Comparison of ENCODE assay signal across 9 cellular contexts in the genomic region with DNA sequence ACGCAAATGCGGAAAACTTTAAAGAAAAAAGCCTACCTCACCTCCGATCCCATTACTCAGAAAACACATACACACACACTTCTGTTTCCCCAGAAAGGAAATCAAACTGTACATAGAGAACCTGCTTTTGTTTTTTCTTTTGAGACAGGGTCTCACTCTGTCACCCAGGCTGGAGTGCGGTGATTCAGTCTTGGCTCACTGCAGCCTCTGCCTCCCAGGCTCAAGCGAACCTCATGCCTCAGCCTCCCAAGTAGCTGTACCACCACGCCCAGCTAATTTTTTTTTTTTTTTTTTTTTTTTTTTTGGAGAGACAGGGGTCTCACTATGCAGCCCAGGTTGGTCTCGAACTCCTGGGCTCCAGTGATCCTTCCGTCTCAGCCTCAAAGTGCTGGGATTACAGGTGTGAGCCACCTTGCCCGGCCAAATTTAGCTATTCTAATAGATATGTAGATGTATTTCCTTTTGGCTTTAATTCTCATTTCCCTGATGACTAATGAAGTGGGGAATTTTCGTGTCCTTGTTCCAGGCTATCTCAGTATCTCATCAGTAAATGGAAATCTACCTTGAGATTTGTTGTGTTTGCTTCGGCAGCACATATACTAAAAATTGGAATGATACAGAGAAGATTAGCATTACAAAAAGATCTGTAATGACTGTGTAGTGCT. TPM values are rescaled to one million over a fixed set of nuclear protein-coding genes. Genes with fewer than 3 reads are reported as not detected.
DNase-seq lines count a peak whose midpoint lies in the region; ATAC-seq, FAIRE-seq and TF ChIP-seq lines count a peak whose summit lies in the region.
"Had no signal": no experiment of that assay in that cellular context is flagged by ENCODE, and none has a peak within 500 bp of the region (broad histone marks: within the 10 kb centered on the region; RNA-seq: fewer than 3 reads in every experiment).

No MANE protein-coding gene starts in this region.

- no peak overlapping the region for H3K4me3 Mint-ChIP-seq in activated CD4-positive, alpha-beta T cell treated with anti-CD3 and anti-CD28 coated beads, Interleukin-2, amount 10 ng/mL, durations not matched to agents 24 days and 14 days
- H3K4me3 Mint-ChIP-seq in T-helper 17 cell (peak overlapping the region; percentile 64), endothelial cell (ENCODE audit: unreplicated experiment) (no peak overlapping the region)
- H3K4me3 Mint-ChIP-seq in stimulated activated naive CD8-positive, alpha-beta T cell treated with anti-CD3 and anti-CD28 coated beads, Interleukin-15, amount 100 ng/mL, for 72 hours = peak overlapping the region; percentile 73 to 75

- WGBS in lower leg skin, 2 donors = 58 to 66% methylated on average over 11 of the region's 11 CpGs

- no peak for TF ChIP-seq POLR2A in lower leg skin (IDR thresholded peaks at IDR 0.05)

- H3K27ac Mint-ChIP-seq in activated CD4-positive, alpha-beta T cell treated with anti-CD3 and anti-CD28 coated beads, Interleukin-2, amount 10 ng/mL, durations not matched to agents 24 days and 14 days = no peak overlapping the region
- H3K27ac Mint-ChIP-seq in T-helper 17 cell (peak overlapping the region; percentile 87), endothelial cell (ENCODE audit: unreplicated experiment) (peak overlapping the region; percentile 92)
- H3K27ac Mint-ChIP-seq in stimulated activated naive CD8-positive, alpha-beta T cell treated with anti-CD3 and anti-CD28 coated beads, Interleukin-15, amount 100 ng/mL, for 72 hours = peak overlapping the region; percentile 74 to 85

- H3K4me3 ChIP-seq in lower leg skin (ENCODE audit: low read depth, poor library complexity, severe bottlenecking) = no peak overlapping the region

- intact Hi-C loops in activated CD4-positive, alpha-beta T cell treated with anti-CD3 and anti-CD28 coated beads, Interleukin-2, amount 10 ng/mL, durations not matched to agents 24 days and 14 days (cut with micrococcal nuclease) = loop anchor here (1.0 kb wide), 1 partner anchor 20 kb away; no protein-coding TSS in a partner anchor
- intact Hi-C loops in lower leg skin (cut with DNase I; ENCODE audit: low total_unique reads) = no loop called here

- no peaks in the 10 kb centered on the region for H3K27me3 Mint-ChIP-seq in activated CD4-positive, alpha-beta T cell treated with anti-CD3 and anti-CD28 coated beads, Interleukin-2, amount 10 ng/mL, durations not matched to agents 24 days and 14 days
- H3K27me3 Mint-ChIP-seq in T-helper 17 cell (no peaks in the 10 kb centered on the region), endothelial cell (ENCODE audit: unreplicated experiment) (peaks cover 7% of the 10 kb centered on the region)
- no peaks in the 10 kb centered on the region for H3K27me3 Mint-ChIP-seq in stimulated activated naive CD8-positive, alpha-beta T cell treated with anti-CD3 and anti-CD28 coated beads, Interleukin-15, amount 100 ng/mL, for 72 hours

- no peak for FAIRE-seq in frontal cortex (lab: Jason Lieb, UNC)

- peaks cover 5% of the 10 kb centered on the region for H3K9me3 Mint-ChIP-seq in activated CD4-positive, alpha-beta T cell treated with anti-CD3 and anti-CD28 coated beads, Interleukin-2, amount 10 ng/mL, durations not matched to agents 24 days and 14 days
- H3K9me3 Mint-ChIP-seq in endothelial cell (ENCODE audit: unreplicated experiment) = no peaks in the 10 kb centered on the region
- peaks cover 4 to 7% of the 10 kb centered on the region in 2 donors for H3K9me3 Mint-ChIP-seq in stimulated activated naive CD8-positive, alpha-beta T cell treated with anti-CD3 and anti-CD28 coated beads, Interleukin-15, amount 100 ng/mL, for 72 hours

- DNase-seq in activated CD4-positive, alpha-beta T cell treated with anti-CD3 and anti-CD28 coated beads, Interleukin-2, amount 50 U/mL, for 4 hours = peak; percentile 22 to 40
- DNase-seq in activated CD4-positive, alpha-beta T cell treated with anti-CD3 and anti-CD28 coated beads, Interleukin-2, amount 10 ng/mL, durations not matched to agents 24 days and 14 days = no peak
- DNase-seq in T-helper 17 cell (no peak), endothelial cell (ENCODE audit: low spot score) (no peak), frontal cortex (ENCODE audit: low spot score in 2 of 2) (no peak), lower leg skin (ENCODE audit: low spot score in 2 of 2) (no peak)
- no peak for DNase-seq in stimulated activated naive CD8-positive, alpha-beta T cell treated with anti-CD3 and anti-CD28 coated beads, Interleukin-15, amount 100 ng/mL, for 72 hours
- DNase-seq in stimulated activated naive CD4-positive, alpha-beta T cell treated with Interleukin-2 at 50 U/mL for 16 hours (lab: John Stamatoyannopoulos, UW) = no peak
- DNase-seq: stimulated activated CD4-positive, alpha-beta T cell treated with anti-CD3 and anti-CD28 coated beads, Interleukin-12 subunit alpha, Interleukin-12 subunit beta, amount 100 ng/mL, for 4 hours had no signal

- no peak for ATAC-seq in T-helper 17 cell
- no peak for ATAC-seq in stimulated activated naive CD8-positive, alpha-beta T cell treated with anti-CD3 and anti-CD28 coated beads, Interleukin-15, amount 100 ng/mL, for 72 hours

- peaks cover 34% of the 10 kb centered on the region for H3K4me1 Mint-ChIP-seq in activated CD4-positive, alpha-beta T cell treated with anti-CD3 and anti-CD28 coated beads, Interleukin-2, amount 10 ng/mL, durations not matched to agents 24 days and 14 days
- H3K4me1 Mint-ChIP-seq in T-helper 17 cell = peaks cover 32% of the 10 kb centered on the region
- H3K4me1 Mint-ChIP-seq in endothelial cell (ENCODE audit: unreplicated experiment) = peaks cover 26% of the 10 kb centered on the region
- H3K4me1 Mint-ChIP-seq in stimulated activated naive CD8-positive, alpha-beta T cell treated with anti-CD3 and anti-CD28 coated beads, Interleukin-15, amount 100 ng/mL, for 72 hours = peaks cover 62% of the 10 kb centered on the region

- no peaks in the 10 kb centered on the region for H3K9me3 ChIP-seq in T-helper 17 cell (ENCODE audit: control insufficient read depth, low read length, poor library complexity, severe bottlenecking)

- H3K36me3 Mint-ChIP-seq in activated CD4-positive, alpha-beta T cell treated with anti-CD3 and anti-CD28 coated beads, Interleukin-2, amount 10 ng/mL, durations not matched to agents 24 days and 14 days (ENCODE audit: low read depth) = peaks cover 9% of the 10 kb centered on the region
- H3K36me3 Mint-ChIP-seq in T-helper 17 cell (ENCODE audit: low read depth) (no peaks in the 10 kb centered on the region), endothelial cell (ENCODE audit: low read depth, unreplicated experiment) (peaks cover 3% of the 10 kb centered on the region)

- TF ChIP-seq CTCF in endothelial cell (IDR thresholded peaks at IDR 0.05; ENCODE audit: unreplicated experiment) = no peak
- TF ChIP-seq CTCF in lower leg skin (IDR thresholded peaks at IDR 0.05) = no peak

RNA-seq across cellular contexts. Expression of a gene that starts 25.7 kb away (rescaled TPM):
- total RNA-seq in activated CD4-positive, alpha-beta T cell treated with anti-CD3 and anti-CD28 coated beads, Interleukin-2, amount 10 ng/mL, durations not matched to agents 24 days and 14 days = 56.1 and 64.4 TPM in 2 replicates
- total RNA-seq in T-helper 17 cell = 100 to 1,000 TPM; 254 to 268 TPM
- total RNA-seq in endothelial cell (ENCODE audit: unreplicated experiment) = 27.3 TPM
- total RNA-seq in frontal cortex = 5.7 TPM
- 10 to 100 TPM; 33.0 to 81.3 (median 48.9) TPM for total RNA-seq in lower leg skin

Comparison
In these comparisons a context has a peak if more than half of its experiments do, and no peak if none do; other contexts are left out.
1. DNase-seq: peak in activated CD4-positive, alpha-beta T cell treated with anti-CD3 and anti-CD28 coated beads, Interleukin-2, amount 50 U/mL, for 4 hours (2 of 2); none in activated CD4-positive, alpha-beta T cell treated with anti-CD3 and anti-CD28 coated beads, Interleukin-2, amount 10 ng/mL, durations not matched to agents 24 days and 14 days (single experiment), T-helper 17 cell (0 of 3), endothelial cell (single experiment), stimulated activated naive CD8-positive, alpha-beta T cell treated with anti-CD3 and anti-CD28 coated beads, Interleukin-15, amount 100 ng/mL, for 72 hours (0 of 2), frontal cortex (0 of 2), stimulated activated naive CD4-positive, alpha-beta T cell treated with Interleukin-2 at 50 U/mL for 16 hours (single experiment) and lower leg skin (0 of 2).
2. H3K4me3 Mint-ChIP-seq: peak in T-helper 17 cell (single experiment) and stimulated activated naive CD8-positive, alpha-beta T cell treated with anti-CD3 and anti-CD28 coated beads, Interleukin-15, amount 100 ng/mL, for 72 hours (2 of 2); none in activated CD4-positive, alpha-beta T cell treated with anti-CD3 and anti-CD28 coated beads, Interleukin-2, amount 10 ng/mL, durations not matched to agents 24 days and 14 days (single experiment) and endothelial cell (single experiment).